In the genomic region with DNA sequence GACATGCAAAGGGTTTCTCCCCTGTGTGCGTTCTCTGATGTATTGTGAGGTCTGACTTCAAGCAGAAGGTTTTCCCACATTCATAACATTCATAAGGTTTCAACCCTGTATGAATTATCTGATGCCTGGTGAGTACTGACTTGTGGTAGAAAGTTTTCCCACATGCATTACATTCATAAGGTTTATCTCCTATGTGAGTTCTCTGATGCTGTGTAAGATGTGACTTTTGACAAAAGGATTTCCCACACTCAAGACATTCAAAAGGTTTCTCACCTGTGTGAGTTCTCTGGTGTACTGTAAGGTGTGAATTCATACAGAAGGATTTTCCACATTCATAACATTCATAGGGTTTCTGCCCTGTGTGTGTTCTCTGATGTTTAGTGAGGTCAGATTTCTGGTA, we compare ENCODE assay signal across 2 cellular contexts.
TF ChIP-seq lines count a peak whose summit lies in the region.

No MANE protein-coding gene starts in this region.

TF ChIP-seq in HCT116, 20 proteins besides CTCF, POLR2A, EP300 and RAD21:
- TF ChIP-seq CBX3 (IDR thresholded peaks at IDR 0.05; ENCODE audit: low read depth) (no peak), ZNF274 (IDR thresholded peaks at IDR 0.05; ENCODE audit: low read depth, low read length) (peak; percentile 64)
- TF ChIP-seq, protein P1, sequence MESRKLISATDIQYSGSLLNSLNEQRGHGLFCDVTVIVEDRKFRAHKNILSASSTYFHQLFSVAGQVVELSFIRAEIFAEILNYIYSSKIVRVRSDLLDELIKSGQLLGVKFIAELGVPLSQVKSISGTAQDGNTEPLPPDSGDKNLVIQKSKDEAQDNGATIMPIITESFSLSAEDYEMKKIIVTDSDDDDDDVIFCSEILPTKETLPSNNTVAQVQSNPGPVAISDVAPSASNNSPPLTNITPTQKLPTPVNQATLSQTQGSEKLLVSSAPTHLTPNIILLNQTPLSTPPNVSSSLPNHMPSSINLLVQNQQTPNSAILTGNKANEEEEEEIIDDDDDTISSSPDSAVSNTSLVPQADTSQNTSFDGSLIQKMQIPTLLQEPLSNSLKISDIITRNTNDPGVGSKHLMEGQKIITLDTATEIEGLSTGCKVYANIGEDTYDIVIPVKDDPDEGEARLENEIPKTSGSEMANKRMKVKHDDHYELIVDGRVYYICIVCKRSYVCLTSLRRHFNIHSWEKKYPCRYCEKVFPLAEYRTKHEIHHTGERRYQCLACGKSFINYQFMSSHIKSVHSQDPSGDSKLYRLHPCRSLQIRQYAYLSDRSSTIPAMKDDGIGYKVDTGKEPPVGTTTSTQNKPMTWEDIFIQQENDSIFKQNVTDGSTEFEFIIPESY (IDR thresholded peaks at IDR 0.05; ENCODE audit: extremely low read depth, insufficient replicate concordance, low read length), result no peak

TF ChIP-seq in endothelial cell of umbilical vein, 7 proteins besides CTCF, POLR2A, EP300 and RAD21:
- TF ChIP-seq, protein P2, sequence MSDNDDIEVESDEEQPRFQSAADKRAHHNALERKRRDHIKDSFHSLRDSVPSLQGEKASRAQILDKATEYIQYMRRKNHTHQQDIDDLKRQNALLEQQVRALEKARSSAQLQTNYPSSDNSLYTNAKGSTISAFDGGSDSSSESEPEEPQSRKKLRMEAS (IDR thresholded peaks at IDR 0.05; ENCODE audit: insufficient read depth, insufficient read length), result no peak
- no peak for TF ChIP-seq JUN (IDR thresholded peaks at IDR 0.05; ENCODE audit: borderline replicate concordance, insufficient read depth, insufficient read length, low read depth)
- TF ChIP-seq EZH2 (IDR thresholded peaks at IDR 0.05; ENCODE audit: borderline replicate concordance, low read depth, low read length, severe bottlenecking), result no peak
- TF ChIP-seq GATA2 (IDR thresholded peaks at IDR 0.05; ENCODE audit: insufficient read depth, insufficient read length, low read depth, low read length), result no peak
